Comparison of ENCODE assay signal across 8 cellular contexts in genomic region chr10:102230264-102230860, GRCh38. TPM values are rescaled to one million over a fixed set of nuclear protein-coding genes. Genes with fewer than 3 reads are reported as not detected.
DNase-seq lines count a peak whose midpoint lies in the region; ATAC-seq, FAIRE-seq and TF ChIP-seq lines count a peak whose summit lies in the region.

No MANE protein-coding gene starts in this region.

- H3K36me3 ChIP-seq in RWPE2 (ENCODE audit: low read depth) (no peaks in the 10 kb centered on the region), brain microvascular endothelial cell (replicated peaks) (no peaks in the 10 kb centered on the region), kidney (ENCODE audit: control insufficient read depth in 1 of 2, insufficient read depth in 2 of 2, low read length in 2 of 2) (no peaks in the 10 kb centered on the region)

- H3K4me1 ChIP-seq in RWPE2 (ENCODE audit: insufficient read depth, poor library complexity, severe bottlenecking): peaks cover 13% of the 10 kb centered on the region
- H3K4me1 ChIP-seq in kidney (ENCODE audit: control insufficient read depth in 1 of 2, insufficient read depth in 1 of 2, low read depth in 1 of 2, low read length in 2 of 2): peaks cover 5 to 17% of the 10 kb centered on the region in 2 donors

- in situ Hi-C loops in brain microvascular endothelial cell (cut with HindIII; ENCODE audit: low pct_ligation_motif_present, low sequenced_read_pairs): no loop called here

- intact Hi-C loops in kidney (cut with DNase I): loop anchor here (5.0 kb wide), 1 partner anchor 122 kb away; no protein-coding TSS in a partner anchor

- DNase-seq in AG08396 (ENCODE audit: low spot score): peak; percentile 63
- no peak for DNase-seq in HFFc6
- DNase-seq in RWPE2 (ENCODE audit: low spot score): no peak
- peak; percentile 55 for DNase-seq in brain microvascular endothelial cell
- peak; percentile 89 for DNase-seq in kidney
- peak; percentile 29 for DNase-seq in stimulated activated CD4-positive, alpha-beta T cell treated with anti-CD3 and anti-CD28 coated beads, Interleukin-4, amount 100 ng/mL, for 24 hours
- DNase-seq in NOMO-1 treated with dmso at 0.1 percent for 144 hours (lab: John Stamatoyannopoulos, UW; ENCODE audit: unreplicated experiment): no peak

- H3K9me3 ChIP-seq in RWPE2 (ENCODE audit: severe bottlenecking): no peaks in the 10 kb centered on the region
- H3K9me3 ChIP-seq in kidney (ENCODE audit: control insufficient read depth in 1 of 2, low read length in 2 of 2): no peaks in the 10 kb centered on the region

- no peak overlapping the region for H3K27ac Mint-ChIP-seq in HFFc6

- H3K27ac ChIP-seq in RWPE2 (ENCODE audit: poor library complexity, severe bottlenecking): no peak overlapping the region
- no peak overlapping the region for H3K27ac ChIP-seq in brain microvascular endothelial cell
- no peak overlapping the region for H3K27ac ChIP-seq in kidney (ENCODE audit: low read depth in 2 of 2, low read length in 2 of 2)

- no peaks in the 10 kb centered on the region for H3K9me3 Mint-ChIP-seq in HFFc6

- H3K9ac ChIP-seq in kidney (ENCODE audit: low read length in 2 of 2): no peak overlapping the region

- peaks cover 13% of the 10 kb centered on the region for H3K27me3 Mint-ChIP-seq in HFFc6 (ENCODE audit: insufficient read depth)

- ATAC-seq in RWPE2 (ENCODE audit: low read depth) (peak; percentile 46), HG02938 (IDR thresholded peaks at IDR 0.05; ENCODE audit: unreplicated experiment) (no peak)

- H3K4me1 Mint-ChIP-seq in HFFc6 (ENCODE audit: low read depth): peaks cover 28% of the 10 kb centered on the region

- H3K4me3 ChIP-seq in RWPE2 (ENCODE audit: severe bottlenecking): peak overlapping the region; percentile 34
- peak overlapping the region; percentile 47 for H3K4me3 ChIP-seq in brain microvascular endothelial cell (ENCODE audit: low read depth, low read length)
- peak overlapping the region in 1 of 2 donors; percentile 44 for H3K4me3 ChIP-seq in kidney (ENCODE audit: low read length in 2 of 2)

- TF ChIP-seq CTCF in HFFc6 (IDR thresholded peaks at IDR 0.05) (no peak), RWPE2 (IDR thresholded peaks at IDR 0.05; ENCODE audit: poor library complexity, severe bottlenecking) (no peak), brain microvascular endothelial cell (IDR thresholded peaks at IDR 0.05; ENCODE audit: low read depth, low read length, missing control alignments) (no peak), kidney (IDR thresholded peaks at IDR 0.05; ENCODE audit: borderline replicate concordance, extremely low read depth, insufficient read depth) (no peak)

- H3K36me3 Mint-ChIP-seq in HFFc6 (ENCODE audit: low read depth): no peaks in the 10 kb centered on the region

- peak overlapping the region; percentile 83 for H3K4me3 Mint-ChIP-seq in HFFc6

- H3K27me3 ChIP-seq in RWPE2 (ENCODE audit: insufficient read depth, poor library complexity, severe bottlenecking): peaks cover 15% of the 10 kb centered on the region
- peaks cover 4% of the 10 kb centered on the region for H3K27me3 ChIP-seq in brain microvascular endothelial cell (replicated peaks)

- no peak for FAIRE-seq in kidney (lab: Jason Lieb, UNC)

RNA-seq across cellular contexts. Expression of gene ELOVL3, which starts 4.3 kb away (rescaled TPM):
- total RNA-seq in HFFc6 (2021; fragmentation: NEBNext Ultra II Directional; extraction: Animal tissue kit (Norgen Biotek cat#: 25700)): under 1 TPM in 4 of 6 experiments, not detected in 2; 0.11 to 0.21 (median 0.16) TPM
- 0.35 TPM for total RNA-seq in kidney
- polyA plus RNA-seq in kidney (ENCODE audit: insufficient read depth, low read depth, low replicate concordance): not detected

RNA-seq across cellular contexts. Expression of gene PITX3, which starts 10.9 kb away (rescaled TPM):
- total RNA-seq in HFFc6 (2021; fragmentation: NEBNext Ultra II Directional; extraction: Animal tissue kit (Norgen Biotek cat#: 25700)): under 1 TPM in 1 of 6 experiments, not detected in 5; 0.14 TPM
- total RNA-seq in kidney: not detected
- polyA plus RNA-seq in kidney (ENCODE audit: insufficient read depth, low read depth, low replicate concordance): 0.39 TPM

RNA-seq across cellular contexts. Expression of gene GBF1, which starts 15.0 kb away (rescaled TPM):
- 10 to 100 TPM; 67.2 to 83.6 (median 74.2) TPM for total RNA-seq in HFFc6 (2021; fragmentation: NEBNext Ultra II Directional; extraction: Animal tissue kit (Norgen Biotek cat#: 25700))
- total RNA-seq in kidney: 53.3 TPM
- polyA plus RNA-seq in kidney (ENCODE audit: insufficient read depth, low read depth, low replicate concordance): 14.4 TPM

Comparison
In these comparisons a context has a peak if more than half of its experiments do, and no peak if none do; other contexts are left out.
1. DNase-seq: peak in AG08396 (single experiment), brain microvascular endothelial cell (single experiment), kidney (single experiment) and stimulated activated CD4-positive, alpha-beta T cell treated with anti-CD3 and anti-CD28 coated beads, Interleukin-4, amount 100 ng/mL, for 24 hours (single experiment); none in HFFc6 (single experiment), RWPE2 (single experiment) and NOMO-1 treated with dmso at 0.1 percent for 144 hours (single experiment).